ENCODE assay signal across 18 cellular contexts in genomic region chr1:224761245-224761644, GRCh38.
A peak's percentile ranks its signal among the peaks of the same experiment; 100 is the strongest.
DNase-seq lines count a peak whose midpoint lies in the region; ATAC-seq and TF ChIP-seq lines count a peak whose summit lies in the region.
"Had no signal": no experiment of that assay in that cellular context is flagged by ENCODE, and none has a peak within 500 bp of the region (broad histone marks: within the 10 kb centered on the region; RNA-seq: fewer than 3 reads in every experiment).

No MANE protein-coding gene starts in this region.

- no peak for TF ChIP-seq CTCF in heart right ventricle (IDR thresholded peaks at IDR 0.05)

- DNase-seq in G401 (ENCODE audit: low spot score) (peak; percentile 1), NCI-H82 treated with DMSO at 0.1 percent for 48 hours (lab: John Stamatoyannopoulos, UW; ENCODE audit: unreplicated experiment) (peak; percentile 14), left lobe of liver (ENCODE audit: low spot score) (no peak), putamen (ENCODE audit: low spot score) (peak; percentile 21), 8988T (no peak), heart right ventricle (no peak)
- DNase-seq: C1 segment of cervical spinal cord; Calu3; CD4-positive, alpha-beta memory T cell; COR-L47; DMS153; DND-41; GDM1; GOT3; HFFc6 had no signal

- WGBS in heart right ventricle, 2 donors: 95% methylated on average over 1 of the region's 1 CpG

- ATAC-seq in left lobe of liver (peak; percentile 76), HG03354 (IDR thresholded peaks at IDR 0.05; ENCODE audit: poor library complexity, severe bottlenecking, unreplicated experiment) (no peak), heart right ventricle (no peak)
- ATAC-seq: GM12878 had no signal

- H3K4me3 ChIP-seq in heart right ventricle: no peak overlapping the region
- H3K4me3 ChIP-seq: GM12878, HAP-1 had no signal

- H3K27me3 ChIP-seq in heart right ventricle: peaks cover 0 to 9% (median 0%) of the 10 kb centered on the region in 7 donors

- H3K36me3 ChIP-seq in heart right ventricle: no peaks in the 10 kb centered on the region
- H3K36me3 ChIP-seq: HAP-1 had no signal

- H3K4me1 ChIP-seq in heart right ventricle: no peaks in the 10 kb centered on the region
- H3K4me1 ChIP-seq: HAP-1 had no signal

- intact Hi-C loops in heart right ventricle (cut with DNase I): no loop called here

- H3K9me3 ChIP-seq in heart right ventricle: peaks cover 0 to 18% (median 3%) of the 10 kb centered on the region in 11 donors

- H3K27ac ChIP-seq in heart right ventricle: no peak overlapping the region

- in situ Hi-C loops in G401 (cut with HindIII; ENCODE audit: low sequenced_read_pairs): no loop called here

Comparison
In these comparisons a context has a peak if more than half of its experiments do, and no peak if none do; other contexts are left out.
1. DNase-seq: peak in G401 (single experiment), NCI-H82 treated with DMSO at 0.1 percent for 48 hours (single experiment) and putamen (single experiment); none in left lobe of liver (single experiment), 8988T (single experiment) and heart right ventricle (0 of 2).